Comparison of ENCODE assay signal across 14 cellular contexts in the genomic region with DNA sequence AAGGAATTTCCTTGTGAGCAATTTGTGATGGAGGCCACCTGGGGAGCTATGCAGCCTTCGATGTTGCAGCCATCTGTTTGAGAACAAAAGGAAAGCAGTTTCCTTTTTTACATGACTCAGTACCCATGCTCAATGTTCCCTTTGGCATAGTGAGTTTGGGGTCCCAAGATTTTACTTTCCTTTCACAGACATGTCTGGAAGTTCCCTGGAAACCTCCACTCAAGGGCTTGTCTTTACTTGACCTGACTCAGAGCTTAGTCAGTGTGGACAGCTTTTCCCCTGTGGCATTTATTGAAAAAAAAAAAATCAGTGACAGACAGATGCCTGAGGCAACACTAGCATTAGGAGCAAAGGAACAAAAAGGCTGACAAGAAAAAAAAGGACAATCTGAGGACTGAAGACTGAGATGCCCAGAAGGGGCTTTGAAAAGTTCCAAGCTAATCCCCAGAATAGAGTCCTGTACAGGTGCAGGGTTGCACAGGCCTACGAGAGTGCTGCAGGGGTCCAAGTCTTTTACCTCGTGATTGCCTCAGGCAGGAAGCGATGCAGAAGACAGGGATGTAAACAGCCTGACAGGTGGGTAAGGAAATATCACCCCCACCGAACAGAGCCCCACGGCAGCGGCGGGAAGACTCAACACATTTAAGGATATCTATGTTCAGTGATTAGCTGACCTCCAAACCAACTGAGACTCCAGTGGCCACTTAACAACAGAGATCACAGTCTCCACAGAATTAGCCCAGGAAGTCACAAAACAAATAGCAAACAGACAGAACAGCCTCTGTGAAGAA.
"Had no signal": no experiment of that assay in that cellular context is flagged by ENCODE, and none has a peak within 500 bp of the region (broad histone marks: within the 10 kb centered on the region; RNA-seq: fewer than 3 reads in every experiment).

No MANE protein-coding gene starts in this region.

- H3K4me3 ChIP-seq: pancreas had no signal

- H3K27me3 Mint-ChIP-seq: activated naive CD8-positive, alpha-beta T cell; stimulated activated naive CD8-positive, alpha-beta T cell treated with anti-CD3 and anti-CD28 coated beads, Interleukin-15, Interleukin-2, amounts not matched to agents 100 ng/mL and 50 ng/mL, for 24 hours had no signal

- H3K27ac ChIP-seq: brain microvascular endothelial cell, pancreas had no signal

- H3K9me3 ChIP-seq: pancreas had no signal

- H3K36me3 Mint-ChIP-seq: activated naive CD8-positive, alpha-beta T cell had no signal

- H3K4me3 Mint-ChIP-seq: activated naive CD8-positive, alpha-beta T cell; activated T-cell treated with anti-CD3 and anti-CD28 coated beads, Interleukin-2, amount 50 U/mL, for 4 hours; neural crest cell; stimulated activated naive CD8-positive, alpha-beta T cell treated with anti-CD3 and anti-CD28 coated beads, Interleukin-15, Interleukin-2, amounts not matched to agents 100 ng/mL and 50 ng/mL, for 24 hours had no signal

- H3K27ac Mint-ChIP-seq: activated naive CD8-positive, alpha-beta T cell; stimulated activated naive CD8-positive, alpha-beta T cell treated with anti-CD3 and anti-CD28 coated beads, Interleukin-15, Interleukin-2, amounts not matched to agents 100 ng/mL and 50 ng/mL, for 24 hours had no signal

- H3K27me3 ChIP-seq: brain microvascular endothelial cell, pancreas had no signal

- H3K9me3 Mint-ChIP-seq: activated T-cell treated with anti-CD3 and anti-CD28 coated beads, Interleukin-2, amount 50 U/mL, for 4 hours; neural crest cell; stimulated activated naive CD8-positive, alpha-beta T cell treated with anti-CD3 and anti-CD28 coated beads, Interleukin-15, Interleukin-2, amounts not matched to agents 100 ng/mL and 50 ng/mL, for 24 hours had no signal

- H3K36me3 ChIP-seq: brain microvascular endothelial cell, pancreas had no signal

- ATAC-seq: activated T-cell treated with anti-CD3 and anti-CD28 coated beads, Interleukin-2, amount 50 U/mL, for 4 hours; esophagus mucosa; left ventricle myocardium superior; pancreas had no signal

- DNase-seq: activated CD4-positive, CD25-positive, alpha-beta regulatory T cell; activated gamma-delta T cell; activated T-cell treated with anti-CD3 and anti-CD28 coated beads, Interleukin-2, amount 50 U/mL, for 4 hours; amygdala; brain microvascular endothelial cell; left ventricle myocardium superior; mesendoderm; pancreas; stimulated activated CD4-positive, alpha-beta T cell treated with anti-CD3 and anti-CD28 coated beads, Interleukin-15, amount 100 ng/mL, for 24 hours; stimulated activated CD4-positive, alpha-beta T cell treated with anti-CD3 and anti-CD28 coated beads, Interleukin-4, amount 100 ng/mL, for 24 hours had no signal
